In genomic region chr13:110915057-110915873, GRCh38 we compare ENCODE assay signal across 8 cellular contexts. TPM values are rescaled to one million over a fixed set of nuclear protein-coding genes. Genes with fewer than 3 reads are reported as not detected.
DNase-seq lines count a peak whose midpoint lies in the region; ATAC-seq and TF ChIP-seq lines count a peak whose summit lies in the region.

Gene ANKRD10 (minus strand): TSS chr13:110915069. CDS start chr13:110914934, 135 bp downstream.

- peak within 1 kb of the TSS; percentile 99 for H3K27ac Mint-ChIP-seq in progenitor cell of endocrine pancreas

- H3K36me3 Mint-ChIP-seq in progenitor cell of endocrine pancreas (ENCODE audit: insufficient read depth), result peaks cover 3% of the 10 kb centered on the region

- ATAC-seq in HG02884 (IDR thresholded peaks at IDR 0.05; ENCODE audit: unreplicated experiment) (peak; percentile 74), left cardiac atrium (peak; percentile 91 to 94)

- H3K9me3 Mint-ChIP-seq in progenitor cell of endocrine pancreas (ENCODE audit: low read depth), result no peaks in the 10 kb centered on the region

- peaks cover 31% of the 10 kb centered on the region for H3K4me1 Mint-ChIP-seq in progenitor cell of endocrine pancreas (ENCODE audit: low read depth)

- H3K27me3 Mint-ChIP-seq in progenitor cell of endocrine pancreas, result no peaks in the 10 kb centered on the region

- intact Hi-C loops in T-helper 1 cell treated with Interleukin-12 subunit alpha and Interleukin-12 subunit beta and Interleukin-4 antibody, amounts not matched to agents 30 ng/mL and 1 ng/mL, for 36 hours (cut with micrococcal nuclease), result loop anchor here (1.0 to 10.0 kb wide), 11 partner anchors 50 to 2000 kb away; partner anchors contain the start of genes ATP11A and CARS2
- intact Hi-C loops in left cardiac atrium (cut with DNase I), result loop anchor here in 1 of 2 donors (2.0 to 10.0 kb wide), 2 partner anchors 202 to 300 kb away; partner anchors contain the start of gene ING1

- H3K4me3 Mint-ChIP-seq in progenitor cell of endocrine pancreas (ENCODE audit: low read depth), result peak within 1 kb of the TSS; percentile 88

- peak; percentile 100 for DNase-seq in GM13977 (ENCODE audit: low spot score)
- DNase-seq in NCI-H146 treated with DMSO at 0.1 percent for 48 hours (lab: John Stamatoyannopoulos, UW; ENCODE audit: unreplicated experiment), result peak; percentile 100
- peak; percentile 98 for DNase-seq in amniotic epithelial cell (ENCODE audit: low read depth)
- DNase-seq in left cardiac atrium, result peak; percentile 99
- DNase-seq in progenitor cell of endocrine pancreas (ENCODE audit: low spot score, unreplicated experiment), result peak; percentile 99
- DNase-seq in ureter (ENCODE audit: low spot score), result peak; percentile 98

- in situ Hi-C loops in GM13977 (cut with MboI; ENCODE audit: low pct_unique_long_range_greater_than_20kb, low sequenced_read_pairs, unreplicated experiment), result loop anchor here (25.0 kb wide), 1 partner anchor 297 kb away; no protein-coding TSS in a partner anchor

- TF ChIP-seq CTCF in GM13977 (IDR thresholded peaks at IDR 0.05; ENCODE audit: extremely low read depth, insufficient read depth, missing control alignments) (peak; percentile 85), progenitor cell of endocrine pancreas (IDR thresholded peaks at IDR 0.05; ENCODE audit: unreplicated experiment) (peak; percentile 85)

RNA-seq across cellular contexts. Expression of gene ANKRD10, which starts in this region (rescaled TPM):
- total RNA-seq in T-helper 1 cell treated with Interleukin-12 subunit alpha and Interleukin-12 subunit beta and Interleukin-4 antibody, amounts not matched to agents 30 ng/mL and 1 ng/mL, for 36 hours, result 151 and 156 TPM in 2 replicates
- total RNA-seq in left cardiac atrium (10 to 100 TPM; 48.7 to 78.7 TPM), progenitor cell of endocrine pancreas (228 and 235 TPM in 2 replicates), ureter (138 TPM)

Comparison
In these comparisons a context has a peak if more than half of its experiments do, and no peak if none do; other contexts are left out.
1. Peak in every context shown above with its lines: DNase-seq and ATAC-seq.